In the genomic region with DNA sequence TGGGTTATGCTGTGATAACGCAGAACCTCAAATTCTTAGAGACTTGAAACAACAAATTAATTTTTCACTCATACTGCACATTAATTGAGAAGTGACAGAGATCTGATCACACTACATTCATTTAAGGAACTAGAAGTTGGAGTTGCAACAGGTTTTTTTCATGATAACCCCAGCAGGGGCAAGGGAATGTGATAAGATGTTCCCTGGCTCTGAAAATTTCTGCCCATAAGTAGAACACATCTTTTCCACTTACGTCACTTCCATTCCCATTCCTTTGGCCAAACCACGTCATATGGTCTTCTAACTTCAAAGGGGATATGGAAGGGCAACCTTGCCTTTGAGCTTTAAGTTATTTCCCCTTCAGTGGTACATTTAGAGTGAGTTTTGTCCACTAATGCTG, we compare ENCODE assay signal across 28 cellular contexts. TPM values are rescaled to one million over a fixed set of nuclear protein-coding genes. Genes with fewer than 3 reads are reported as not detected.
DNase-seq lines count a peak whose midpoint lies in the region; ATAC-seq, FAIRE-seq and TF ChIP-seq lines count a peak whose summit lies in the region.
"Had no signal": no experiment of that assay in that cellular context is flagged by ENCODE, and none has a peak within 500 bp of the region (broad histone marks: within the 10 kb centered on the region; RNA-seq: fewer than 3 reads in every experiment).

No MANE protein-coding gene starts in this region.

- H3K27me3 ChIP-seq in HepG2 (ENCODE audit: control insufficient read depth in 1 of 2, insufficient read depth in 2 of 2, low read length in 2 of 2) (no peaks in the 10 kb centered on the region), right lobe of liver (no peaks in the 10 kb centered on the region), body of pancreas (no peaks in the 10 kb centered on the region), heart right ventricle (no peaks in the 10 kb centered on the region)
- H3K27me3 ChIP-seq: BE2C, brain microvascular endothelial cell, colonic mucosa, esophagus squamous epithelium had no signal

- H3K27me3 Mint-ChIP-seq in osteocyte (ENCODE audit: unreplicated experiment) = no peaks in the 10 kb centered on the region
- H3K27me3 Mint-ChIP-seq: activated CD8-positive, alpha-beta T cell treated with anti-CD3 and anti-CD28 coated beads for 36 hours had no signal

- H3K4me2 ChIP-seq in HepG2 (ENCODE audit: low read depth, low read length) = no peak overlapping the region

- H4K20me1 ChIP-seq in HepG2 (ENCODE audit: insufficient read depth, low read length) = no peaks in the 10 kb centered on the region

- no peak overlapping the region for H2AFZ ChIP-seq in HepG2 (ENCODE audit: low read length)

- H3K4me3 ChIP-seq in HepG2 (replicated peaks in 1 of 3; ENCODE audit: insufficient read depth in 1 of 3, low read depth in 2 of 3, low read length in 3 of 3) (no peak overlapping the region), right lobe of liver (no peak overlapping the region), body of pancreas (no peak overlapping the region), heart right ventricle (no peak overlapping the region)
- H3K4me3 ChIP-seq: colonic mucosa, esophagus squamous epithelium, prostate gland, skin epidermis had no signal

- FAIRE-seq in HepG2 (lab: Jason Lieb, UNC) = peak; percentile 28
- FAIRE-seq: A204.1, GM18507, HTR-8/SVneo had no signal

- no peaks in the 10 kb centered on the region for H3K79me2 ChIP-seq in HepG2 (ENCODE audit: insufficient read depth, low read length)

- intact Hi-C loops in HepG2 (cut with micrococcal nuclease; ENCODE audit: unreplicated experiment) (no loop called here), right lobe of liver (cut with DNase I) (no loop called here), body of pancreas (cut with DNase I) (no loop called here), heart right ventricle (cut with DNase I) (no loop called here)

- H3K4me1 ChIP-seq in HepG2 (ENCODE audit: insufficient read depth, low read length) = peaks cover 6% of the 10 kb centered on the region
- no peaks in the 10 kb centered on the region for H3K4me1 ChIP-seq in right lobe of liver
- H3K4me1 ChIP-seq in body of pancreas = peaks cover 11% of the 10 kb centered on the region
- peaks cover 0 to 18% (median 7%) of the 10 kb centered on the region in 9 donors for H3K4me1 ChIP-seq in heart right ventricle
- H3K4me1 ChIP-seq: BE2C, colonic mucosa, esophagus squamous epithelium, prostate gland had no signal

- H3K36me3 ChIP-seq in HepG2 (replicated peaks in 1 of 2; ENCODE audit: control insufficient read depth in 1 of 2, insufficient read depth in 2 of 2, low read length in 2 of 2) (no peaks in the 10 kb centered on the region), right lobe of liver (no peaks in the 10 kb centered on the region), body of pancreas (replicated peaks in 1 of 2; ENCODE audit: insufficient read depth in 1 of 2, low read depth in 2 of 2) (no peaks in the 10 kb centered on the region), heart right ventricle (no peaks in the 10 kb centered on the region)
- H3K36me3 ChIP-seq: BE2C, brain microvascular endothelial cell, colonic mucosa, esophagus squamous epithelium, prostate gland had no signal

- ATAC-seq in HepG2 (no peak), right lobe of liver (no peak), body of pancreas (peak; percentile 66), heart right ventricle (peak in 7 of 8 donors; percentile 50 to 89 (median 77))
- ATAC-seq: activated CD4-positive, CD25-positive, alpha-beta regulatory T cell treated with anti-CD3 and anti-CD28 coated beads, Interleukin-2, amount 50 U/mL, for 24 hours; activated CD8-positive, alpha-beta T cell treated with anti-CD3 and anti-CD28 coated beads for 36 hours had no signal

- TF ChIP-seq CTCF in HepG2 (CRISPR knock-in tag; IDR thresholded peaks at IDR 0.05) = no peak
- TF ChIP-seq CTCF in right lobe of liver (IDR thresholded peaks at IDR 0.05) = no peak
- no peak for TF ChIP-seq CTCF in body of pancreas (IDR thresholded peaks at IDR 0.05)
- no peak for TF ChIP-seq CTCF in heart right ventricle (IDR thresholded peaks at IDR 0.05)
- no peak for TF ChIP-seq CTCF in osteocyte (IDR thresholded peaks at IDR 0.05)

- POLR2A ChIA-PET in HepG2 (lab: Yijun Ruan, JAX) = no interaction called here

- H3K4me1 Mint-ChIP-seq in osteocyte (ENCODE audit: unreplicated experiment) = no peaks in the 10 kb centered on the region

- no TSS peak for BruUV-seq in HepG2 (replicated peaks; lab: Mats Ljungman, UMichigan)

- H3K27ac ChIP-seq in HepG2 (ENCODE audit: extremely low read length, insufficient read depth, low read length) = no peak overlapping the region
- no peak overlapping the region for H3K27ac ChIP-seq in right lobe of liver
- peak overlapping the region in 2 of 4 donors; percentile 8 to 45 for H3K27ac ChIP-seq in body of pancreas
- peak overlapping the region in 8 of 10 donors; percentile 26 to 84 (median 69) for H3K27ac ChIP-seq in heart right ventricle
- H3K27ac ChIP-seq: brain microvascular endothelial cell, colonic mucosa, esophagus squamous epithelium, prostate gland, skin epidermis had no signal

- no peak for TF ChIP-seq RAD21 in HepG2 (CRISPR knock-in tag; IDR thresholded peaks at IDR 0.05)

- H3K9me3 ChIP-seq in HepG2 (ENCODE audit: low read length) (no peaks in the 10 kb centered on the region), right lobe of liver (no peaks in the 10 kb centered on the region), body of pancreas (no peaks in the 10 kb centered on the region), heart right ventricle (no peaks in the 10 kb centered on the region)
- H3K9me3 ChIP-seq: BE2C, colonic mucosa, esophagus squamous epithelium, prostate gland had no signal

- no peaks in the 10 kb centered on the region for H3K36me3 Mint-ChIP-seq in osteocyte (ENCODE audit: unreplicated experiment)

- TF ChIP-seq EP300 in HepG2 (IDR thresholded peaks at IDR 0.05; ENCODE audit: low read depth in 2 of 2, low read length in 2 of 2) (no peak), HepG2 (CRISPR knock-in tag; IDR thresholded peaks at IDR 0.05; ENCODE audit: borderline replicate concordance) (no peak)

- in situ Hi-C loops in HepG2 (cut with HindIII; ENCODE audit: extremely low pct_ligation_motif_present, low pct_unique_long_range_greater_than_20kb) = no loop called here

- no peaks in the 10 kb centered on the region for H3K9me3 Mint-ChIP-seq in osteocyte (ENCODE audit: unreplicated experiment)
- H3K9me3 Mint-ChIP-seq: activated CD8-positive, alpha-beta T cell treated with anti-CD3 and anti-CD28 coated beads for 36 hours had no signal

- CTCF ChIA-PET in HepG2 (lab: Yijun Ruan, JAX; ENCODE audit: low intra/inter-chr PET ratio, low total read pairs) = no interaction called here

- H3K4me3 Mint-ChIP-seq in osteocyte (ENCODE audit: unreplicated experiment) = no peak overlapping the region
- H3K4me3 Mint-ChIP-seq: activated CD8-positive, alpha-beta T cell treated with anti-CD3 and anti-CD28 coated beads for 36 hours had no signal

- 95% methylated on average over 3 of the region's 3 CpGs for WGBS in HepG2 (ENCODE audit: low lambda C conversion rate)
- WGBS in right lobe of liver (ENCODE audit: insufficient coverage, low coverage, low lambda C conversion rate, missing lambda C conversion rate) = 83% methylated on average over 3 of the region's 3 CpGs
- WGBS in body of pancreas, 2 donors = 50 to 63% methylated on average over 3 of the region's 3 CpGs
- WGBS in heart right ventricle, 2 donors = 53 to 68% methylated on average over 3 of the region's 3 CpGs

- no peak overlapping the region for H3K9ac ChIP-seq in HepG2 (ENCODE audit: insufficient read depth, low read depth, low read length)

- H3K27ac Mint-ChIP-seq in osteocyte (ENCODE audit: unreplicated experiment) = no peak overlapping the region
- H3K27ac Mint-ChIP-seq: activated CD8-positive, alpha-beta T cell treated with anti-CD3 and anti-CD28 coated beads for 36 hours had no signal

- DNase-seq in HepG2 (ENCODE audit: low spot score) = no peak
- no peak for DNase-seq in right lobe of liver
- peak in 1 of 4 donors; percentile 40 for DNase-seq in body of pancreas
- DNase-seq in heart right ventricle = no peak
- DNase-seq in retina = no peak
- DNase-seq in activated CD4-positive, alpha-beta T cell treated with anti-CD3 and anti-CD28 coated beads, Interleukin-2, amount 50 U/mL, for 48 hours = no peak
- no peak for DNase-seq in osteocyte (ENCODE audit: extremely low spot score, unreplicated experiment)
- DNase-seq in activated naive CD4-positive, alpha-beta T cell (lab: John Stamatoyannopoulos, UW) = no peak
- DNase-seq: activated CD8-positive, alpha-beta T cell treated with anti-CD3 and anti-CD28 coated beads for 36 hours; activated effector memory CD4-positive, alpha-beta T cell treated with Interleukin-2 at 50 U/mL for 16 hours; activated T-cell treated with anti-CD3 and anti-CD28 coated beads for 4 hours; BE2C; brain microvascular endothelial cell; colonic mucosa; esophagus squamous epithelium; GDM1; NCI-H1092 treated with DMSO at 0.1 percent for 48 hours; NCI-H1930; NCI-H2227 treated with DMSO at 0.1 percent for 48 hours; NCI-H748 treated with DMSO at 0.1 percent for 48 hours; stimulated activated CD4-positive, alpha-beta T cell treated with anti-CD3 and anti-CD28 coated beads, Interleukin-1b, Interleukin-23, amount 100 ng/mL, for 48 hours; T1000 had no signal

- TF ChIP-seq POLR2A in HepG2 (IDR thresholded peaks at IDR 0.05; ENCODE audit: insufficient read depth in 1 of 2, low read depth in 2 of 2, low read length in 2 of 2) (no peak), right lobe of liver (IDR thresholded peaks at IDR 0.05) (no peak), body of pancreas (IDR thresholded peaks at IDR 0.05) (no peak)

RNA-seq across cellular contexts. Expression of a gene that starts 29.7 kb away (rescaled TPM):
- total RNA-seq in HepG2 (2016; rRNA removed; fragmentation: Illumina TruSeq; extraction: Trizol) (77.8 and 171 TPM in 2 replicates), right lobe of liver (10 to 100 TPM; 28.1 to 36.7 (median 29.5) TPM), body of pancreas (10 to 100 TPM; 19.1 to 28.0 TPM), heart right ventricle (10 to 100 TPM; 53.1 to 77.8 (median 66.6) TPM), osteocyte (36.2 and 43.9 TPM in 2 replicates)
- 22.4 and 25.4 TPM in 2 replicates for total RNA-seq in HepG2 (2016; cell fraction: cytosol; rRNA removed; fragmentation: Illumina TruSeq; extraction: Trizol; ENCODE audit: low read depth)
- 73.6 and 173 TPM in 2 replicates for total RNA-seq in HepG2 (2016; cell fraction: insoluble cytoplasmic fraction; rRNA removed; fragmentation: Illumina TruSeq; extraction: Trizol)
- total RNA-seq in HepG2 (2016; cell fraction: membrane; rRNA removed; fragmentation: Illumina TruSeq; extraction: Trizol) = 57.4 and 61.3 TPM in 2 replicates
- 131 and 137 TPM in 2 replicates for total RNA-seq in HepG2 (2016; cell fraction: nucleus; rRNA removed; fragmentation: Illumina TruSeq; extraction: Trizol)
- polyA plus RNA-seq in HepG2 (2011; rRNA removed) (49.5 and 52.1 TPM in 2 replicates), heart right ventricle (10 to 100 TPM; 36.1 to 38.1 TPM)
- polyA plus RNA-seq in HepG2 (2011; cell fraction: cytosol; rRNA removed) = 26.0 and 41.8 TPM in 2 replicates
- 47.5 and 57.6 TPM in 2 replicates for polyA plus RNA-seq in HepG2 (2011; cell fraction: nucleus; rRNA removed)
- 67.8 and 68.1 TPM in 2 replicates for polyA plus RNA-seq in HepG2 (2012)
- 7.1 and 8.9 TPM in 2 replicates for polyA plus RNA-seq in HepG2 (2016; cell fraction: cytosol; fragmentation: Illumina TruSeq; extraction: Trizol; ENCODE audit: low read depth)
- 153 TPM in 2 replicates for polyA plus RNA-seq in HepG2 (2016; cell fraction: insoluble cytoplasmic fraction; fragmentation: Illumina TruSeq; extraction: Trizol; ENCODE audit: low read depth)
- 27.8 and 31.6 TPM in 2 replicates for polyA plus RNA-seq in HepG2 (2016; cell fraction: membrane; fragmentation: Illumina TruSeq; extraction: Trizol; ENCODE audit: low read depth)
- polyA plus RNA-seq in HepG2 (2016; cell fraction: nucleus; fragmentation: Illumina TruSeq; extraction: Trizol; ENCODE audit: insufficient read depth, low read depth) = 152 and 165 TPM in 2 replicates
- 42.9 and 46.9 TPM in 2 replicates for polyA minus RNA-seq in HepG2 (2011; rRNA and poly(A)+ RNA removed; ENCODE audit: low replicate concordance)
- 52.5 and 57.5 TPM in 2 replicates for polyA minus RNA-seq in HepG2 (2011; cell fraction: cytosol; rRNA and poly(A)+ RNA removed)
- polyA minus RNA-seq in HepG2 (2011; cell fraction: nucleus; rRNA and poly(A)+ RNA removed) = 158 and 180 TPM in 2 replicates

Comparison
In these comparisons a context has a peak if more than half of its experiments do, and no peak if none do; other contexts are left out.
1. ATAC-seq: peak in body of pancreas (single experiment) and heart right ventricle (7 of 8); none in HepG2 (single experiment) and right lobe of liver (0 of 4).
2. H3K27ac ChIP-seq: peak in heart right ventricle (8 of 10); none in HepG2 (single experiment) and right lobe of liver (0 of 3).